Comparison of ENCODE assay signal across 16 cellular contexts in the genomic region with DNA sequence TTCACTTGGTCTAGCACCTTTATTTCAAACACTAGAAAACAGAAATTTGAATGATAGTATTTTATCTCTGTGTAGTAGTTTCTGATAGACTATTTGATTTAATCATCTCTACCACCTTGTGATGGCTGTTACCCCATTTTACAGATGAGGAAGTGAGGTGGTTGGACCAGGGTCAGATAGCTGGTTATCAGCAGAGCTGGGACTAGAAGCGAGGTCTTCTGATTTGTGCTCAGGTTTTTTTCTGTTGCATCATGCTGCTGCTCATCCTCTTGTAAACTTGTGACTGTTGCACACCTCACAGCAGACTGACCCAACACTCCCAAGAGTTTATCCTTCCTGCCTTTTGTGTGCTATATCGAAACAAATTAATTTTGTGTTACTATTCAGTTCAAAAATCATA. TPM values are rescaled to one million over a fixed set of nuclear protein-coding genes. Genes with fewer than 3 reads are reported as not detected.
DNase-seq lines count a peak whose midpoint lies in the region; ATAC-seq, FAIRE-seq and TF ChIP-seq lines count a peak whose summit lies in the region.
"Had no signal": no experiment of that assay in that cellular context is flagged by ENCODE, and none has a peak within 500 bp of the region (broad histone marks: within the 10 kb centered on the region; RNA-seq: fewer than 3 reads in every experiment).

No MANE protein-coding gene starts in this region.

- H3K4me2 ChIP-seq in Karpas-422 (ENCODE audit: low read depth, low read length, poor library complexity, severe bottlenecking) (no peak overlapping the region), K562 (ENCODE audit: insufficient read depth, low read length) (no peak overlapping the region), keratinocyte (ENCODE audit: control insufficient read depth, extremely low read depth, insufficient read depth, low read depth, low read length) (no peak overlapping the region)
- H3K4me2 ChIP-seq: BLaER1 had no signal

- no peak overlapping the region for H3K4me3 Mint-ChIP-seq in activated T-cell treated with anti-CD3 and anti-CD28 coated beads, Interleukin-2, amount 50 U/mL, for 24 hours
- no peak overlapping the region for H3K4me3 Mint-ChIP-seq in activated T-cell treated with anti-CD3 and anti-CD28 coated beads, Interleukin-2, amount 50 U/mL, for 72 hours
- H3K4me3 Mint-ChIP-seq: CD8-positive, alpha-beta memory T cell had no signal

- dilution Hi-C loops in keratinocyte (cut with MboI; ENCODE audit: extremely low pct_ligation_motif_present, low sequenced_read_pairs), result no loop called here

- H4K20me1 ChIP-seq in Karpas-422 (ENCODE audit: insufficient read depth, low read depth, low read length), result no peaks in the 10 kb centered on the region
- no peaks in the 10 kb centered on the region for H4K20me1 ChIP-seq in K562 (replicated peaks; ENCODE audit: control insufficient read depth, insufficient read depth, low read length)
- H4K20me1 ChIP-seq in keratinocyte (ENCODE audit: control insufficient read depth, extremely low read depth, insufficient read depth, low read length), result no peaks in the 10 kb centered on the region

- peak overlapping the region; percentile 7 for H3K27ac Mint-ChIP-seq in activated T-cell treated with anti-CD3 and anti-CD28 coated beads, Interleukin-2, amount 50 U/mL, for 24 hours
- H3K27ac Mint-ChIP-seq in activated T-cell treated with anti-CD3 and anti-CD28 coated beads, Interleukin-2, amount 50 U/mL, for 72 hours, result no peak overlapping the region

- H3K9me3 Mint-ChIP-seq in activated T-cell treated with anti-CD3 and anti-CD28 coated beads, Interleukin-2, amount 50 U/mL, for 24 hours, result no peaks in the 10 kb centered on the region
- H3K9me3 Mint-ChIP-seq in activated T-cell treated with anti-CD3 and anti-CD28 coated beads, Interleukin-2, amount 50 U/mL, for 72 hours, result no peaks in the 10 kb centered on the region
- H3K9me3 Mint-ChIP-seq: CD8-positive, alpha-beta memory T cell had no signal

- H3K36me3 Mint-ChIP-seq in activated T-cell treated with anti-CD3 and anti-CD28 coated beads, Interleukin-2, amount 50 U/mL, for 24 hours (ENCODE audit: low read depth), result peaks cover 59% of the 10 kb centered on the region
- peaks cover 2 to 7% of the 10 kb centered on the region in 2 donors for H3K36me3 Mint-ChIP-seq in activated T-cell treated with anti-CD3 and anti-CD28 coated beads, Interleukin-2, amount 50 U/mL, for 72 hours (ENCODE audit: insufficient read depth in 2 of 2)

- TF ChIP-seq POLR2A in K562 (conservative IDR thresholded peaks at IDR 0.05) (no peak), Peyer's patch (IDR thresholded peaks at IDR 0.05) (no peak)

- FAIRE-seq in K562 (lab: Jason Lieb, UNC) (no peak), keratinocyte (lab: Jason Lieb, UNC) (peak; percentile 51)
- FAIRE-seq: GM18507, H54 had no signal

- H3K9ac ChIP-seq in Karpas-422 (ENCODE audit: low read length), result no peak overlapping the region
- H3K9ac ChIP-seq in K562 (ENCODE audit: insufficient read depth in 1 of 2, low read depth in 2 of 2, low read length in 2 of 2), result no peak overlapping the region
- H3K9ac ChIP-seq in keratinocyte (ENCODE audit: control insufficient read depth, extremely low read depth, insufficient read depth, low read length), result no peak overlapping the region
- H3K9ac ChIP-seq: BLaER1 had no signal

- no TSS peak for BruUV-seq in K562 (replicated peaks; lab: Mats Ljungman, UMichigan)

- POLR2A ChIA-PET in K562 (lab: Yijun Ruan, JAX), result interaction anchor here (0.9 kb wide), 1 partner anchor 10 kb away, joined by 3 read pairs; a partner anchor contains a TSS

- no peak overlapping the region for H3K4me3 ChIP-seq in Karpas-422 (ENCODE audit: low read length)
- H3K4me3 ChIP-seq in K562, result no peak overlapping the region
- no peak overlapping the region for H3K4me3 ChIP-seq in keratinocyte (ENCODE audit: control insufficient read depth in 2 of 3, extremely low read depth in 1 of 3, insufficient read depth in 2 of 3, low read depth in 1 of 3, low read length in 3 of 3)
- no peak overlapping the region for H3K4me3 ChIP-seq in Peyer's patch
- H3K4me3 ChIP-seq: BLaER1 had no signal

- intact Hi-C loops in K562 (cut with micrococcal nuclease), result no loop called here

- no peak overlapping the region for H2AFZ ChIP-seq in Karpas-422 (ENCODE audit: low read length)
- H2AFZ ChIP-seq in K562 (ENCODE audit: low read depth, low read length), result no peak overlapping the region
- H2AFZ ChIP-seq in keratinocyte (ENCODE audit: control insufficient read depth, low read length), result no peak overlapping the region

- H3K79me2 ChIP-seq in Karpas-422 (ENCODE audit: low read length) (peaks cover 61% of the 10 kb centered on the region), K562 (ENCODE audit: control insufficient read depth, insufficient read depth, low read length) (no peaks in the 10 kb centered on the region), keratinocyte (ENCODE audit: control insufficient read depth, insufficient read depth, low read length) (peaks cover 61% of the 10 kb centered on the region)

- TF ChIP-seq CTCF in K562 (IDR thresholded peaks at IDR 0.05 in 2 of 3, conservative IDR thresholded peaks at IDR 0.05 in 1 of 3; ENCODE audit: insufficient read depth in 2 of 3, low read depth in 1 of 3, low read length in 3 of 3) (no peak), keratinocyte (optimal IDR thresholded peaks at IDR 0.05 in 1 of 3, IDR thresholded peaks at IDR 0.05 in 1 of 3, conservative IDR thresholded peaks at IDR 0.05 in 1 of 3; ENCODE audit: extremely low read depth in 1 of 3, insufficient read depth in 2 of 3, low read length in 3 of 3) (no peak), Peyer's patch (IDR thresholded peaks at IDR 0.05) (no peak)

- TF ChIP-seq RAD21 in K562 (CRISPR knock-in tag; conservative IDR thresholded peaks at IDR 0.05 in 1 of 2, IDR thresholded peaks at IDR 0.05 in 1 of 2), result peak in 1 of 2 experiments; percentile 20; a peak in 1 of 4 replicates

- H3K27ac ChIP-seq in Karpas-422 (ENCODE audit: low read length) (no peak overlapping the region), K562 (ENCODE audit: extremely low read depth, low read depth, low read length) (no peak overlapping the region), keratinocyte (ENCODE audit: control insufficient read depth, insufficient read depth, low read length) (no peak overlapping the region), Peyer's patch (no peak overlapping the region)
- H3K27ac ChIP-seq: BLaER1 had no signal

- H3K4me1 ChIP-seq in Karpas-422 (ENCODE audit: low read length) (peaks cover 8% of the 10 kb centered on the region), K562 (replicated peaks in 1 of 2; ENCODE audit: control insufficient read depth in 2 of 2, insufficient read depth in 2 of 2, low read length in 2 of 2) (peaks cover 0 to 6% of the 10 kb centered on the region in 2 experiments; a peak in 2 of 5 replicates), keratinocyte (ENCODE audit: control insufficient read depth, extremely low read depth, insufficient read depth, low read length) (peaks cover 17% of the 10 kb centered on the region), Peyer's patch (no peaks in the 10 kb centered on the region)
- H3K4me1 ChIP-seq: BLaER1 had no signal

- H3K9me3 ChIP-seq in Karpas-422 (ENCODE audit: low read length), result no peaks in the 10 kb centered on the region
- no peaks in the 10 kb centered on the region for H3K9me3 ChIP-seq in K562 (replicated peaks; ENCODE audit: control insufficient read depth, insufficient read depth, low read depth, low read length)
- no peaks in the 10 kb centered on the region for H3K9me3 ChIP-seq in keratinocyte (ENCODE audit: control insufficient read depth, low read depth, low read length)
- no peaks in the 10 kb centered on the region for H3K9me3 ChIP-seq in Peyer's patch
- H3K9me3 ChIP-seq: BLaER1 had no signal

- CTCF ChIA-PET in K562 (lab: Yijun Ruan, JAX; ENCODE audit: low intra/inter-chr PET ratio), result no interaction called here

- no peaks in the 10 kb centered on the region for H3K9me1 ChIP-seq in K562 (ENCODE audit: control insufficient read depth, insufficient read depth, low read length)
- peaks cover 3% of the 10 kb centered on the region for H3K9me1 ChIP-seq in keratinocyte (ENCODE audit: control insufficient read depth, extremely low read depth, insufficient read depth, low read length)

- in situ Hi-C loops in K562 (cut with MboI), result no loop called here

- TF ChIP-seq EP300 in K562 (IDR thresholded peaks at IDR 0.05; ENCODE audit: low read length), result peak; percentile 77

- H3K36me3 ChIP-seq in Karpas-422 (ENCODE audit: insufficient read depth, low read length), result peaks cover 24% of the 10 kb centered on the region; the same call in 1 of the 2 replicates
- peaks cover 39% of the 10 kb centered on the region; the same call in 2 of the 3 replicates for H3K36me3 ChIP-seq in K562 (ENCODE audit: control insufficient read depth, insufficient read depth, low read length)
- H3K36me3 ChIP-seq in keratinocyte (ENCODE audit: control insufficient read depth in 2 of 2, extremely low read depth in 1 of 2, insufficient read depth in 2 of 2, low read length in 2 of 2), result peaks cover 13 to 47% of the 10 kb centered on the region in 2 experiments
- H3K36me3 ChIP-seq in Peyer's patch, result peaks cover 0 to 31% (median 0%) of the 10 kb centered on the region in 3 donors

- no peak for ATAC-seq in activated T-cell treated with anti-CD3 and anti-CD28 coated beads, Interleukin-2, amount 50 U/mL, for 72 hours (replicated peaks in 1 of 2)
- peak; percentile 79 for ATAC-seq in K562
- ATAC-seq: HCT116 had no signal

- H3K9me2 ChIP-seq in Karpas-422 (replicated peaks; ENCODE audit: insufficient read depth, low read length), result no peaks in the 10 kb centered on the region

- H3K27me3 ChIP-seq in Karpas-422 (ENCODE audit: low read length) (no peaks in the 10 kb centered on the region), K562 (ENCODE audit: control insufficient read depth in 2 of 2, insufficient read depth in 2 of 2, low read length in 2 of 2) (no peaks in the 10 kb centered on the region), keratinocyte (ENCODE audit: control insufficient read depth, extremely low read depth, insufficient read depth, low read length) (no peaks in the 10 kb centered on the region), Peyer's patch (no peaks in the 10 kb centered on the region)
- H3K27me3 ChIP-seq: BLaER1 had no signal

- no peak for DNase-seq in activated T-cell treated with anti-CD3 and anti-CD28 coated beads, Interleukin-2, amount 50 U/mL, for 24 hours
- no peak for DNase-seq in activated T-cell treated with anti-CD3 and anti-CD28 coated beads, Interleukin-2, amount 50 U/mL, for 72 hours
- DNase-seq in Karpas-422 (peak; percentile 35), K562 (ENCODE audit: extremely low read depth in 1 of 4, low spot score in 3 of 4) (peak in 1 of 4 experiments; percentile 39), keratinocyte (ENCODE audit: low read depth, low spot score) (no peak), Peyer's patch (no peak), SKM-1 treated with dmso at 0.1 percent for 144 hours (lab: John Stamatoyannopoulos, UW; ENCODE audit: unreplicated experiment) (no peak)
- DNase-seq: 8988T; AML-193; CD8-positive, alpha-beta memory T cell had no signal

- no peaks in the 10 kb centered on the region for H3K27me3 Mint-ChIP-seq in activated T-cell treated with anti-CD3 and anti-CD28 coated beads, Interleukin-2, amount 50 U/mL, for 24 hours
- H3K27me3 Mint-ChIP-seq in activated T-cell treated with anti-CD3 and anti-CD28 coated beads, Interleukin-2, amount 50 U/mL, for 72 hours (ENCODE audit: low read depth), result no peaks in the 10 kb centered on the region
- H3K27me3 Mint-ChIP-seq: CD8-positive, alpha-beta memory T cell had no signal

- peaks cover 26% of the 10 kb centered on the region for H3K4me1 Mint-ChIP-seq in activated T-cell treated with anti-CD3 and anti-CD28 coated beads, Interleukin-2, amount 50 U/mL, for 24 hours (ENCODE audit: low read depth)
- H3K4me1 Mint-ChIP-seq in activated T-cell treated with anti-CD3 and anti-CD28 coated beads, Interleukin-2, amount 50 U/mL, for 72 hours (ENCODE audit: low read depth), result peaks cover 27% of the 10 kb centered on the region

- 36% methylated on average over 2 of the region's 2 CpGs for WGBS in K562 (ENCODE audit: insufficient coverage, low coverage, missing lambda C conversion rate)

RNA-seq across cellular contexts. Expression of a gene that starts 10.1 kb away (rescaled TPM):
- not detected for total RNA-seq in activated T-cell treated with anti-CD3 and anti-CD28 coated beads, Interleukin-2, amount 50 U/mL, for 72 hours
- total RNA-seq in Karpas-422 (2014; rRNA removed; shearing (Covaris generic); ENCODE audit: low replicate concordance), result not detected in 2 replicates
- not detected in 2 replicates for total RNA-seq in K562 (2011; cell fraction: chromatin; rRNA removed; ENCODE audit: low replicate concordance)
- total RNA-seq in K562 (2011; cell fraction: nucleolus; rRNA removed), result not detected in 2 replicates
- total RNA-seq in K562 (2011; cell fraction: nucleoplasm; rRNA removed), result not detected in 2 replicates
- not detected in 2 replicates for total RNA-seq in K562 (2014; rRNA removed)
- not detected in 2 replicates for total RNA-seq in K562 (2014; rRNA removed; fragmentation: Illumina TruSeq; extraction: Trizol)
- not detected in 2 replicates for total RNA-seq in K562 (2015; rRNA removed; fragmentation: Illumina TruSeq; extraction: Trizol)
- total RNA-seq in K562 (2021), result not detected in 2 replicates
- not detected in 2 replicates for polyA plus RNA-seq in K562 (2011; rRNA removed)
- not detected in 2 replicates for polyA plus RNA-seq in K562 (2011; cell fraction: cytosol; rRNA removed)
- polyA plus RNA-seq in K562 (2011; cell fraction: nucleus; rRNA removed), result not detected in 2 replicates
- not detected in 2 replicates for polyA plus RNA-seq in K562 (2012)
- not detected in 2 replicates for polyA plus RNA-seq in K562 (2014; fragmentation: Illumina TruSeq; extraction: Trizol)
- not detected for polyA plus RNA-seq in K562 (2014; fragmentation: Nextera tagmentation; extraction: Ambion mirVana)
- polyA plus RNA-seq in K562 (2014; rRNA removed), result not detected in 2 replicates
- polyA minus RNA-seq in K562 (2011; rRNA and poly(A)+ RNA removed), result not detected in 2 replicates
- not detected in 2 replicates for polyA minus RNA-seq in K562 (2011; cell fraction: cytosol; rRNA and poly(A)+ RNA removed)
- not detected in 2 replicates for polyA minus RNA-seq in K562 (2011; cell fraction: nucleus; rRNA and poly(A)+ RNA removed)
- 0.18 to 0.67 TPM (median 0.59 TPM) in 3 replicates for polyA plus RNA-seq in keratinocyte
- not detected for polyA plus RNA-seq in keratinocyte (2011; ENCODE audit: low read depth)
- 0.12 and 0.27 TPM in 2 replicates for polyA plus RNA-seq in keratinocyte (2011; cell fraction: cytosol; rRNA removed)
- 0.36 and 0.48 TPM in 2 replicates for polyA plus RNA-seq in keratinocyte (2011; cell fraction: nucleus; rRNA removed)
- polyA plus RNA-seq in keratinocyte (2012; ENCODE audit: low replicate concordance), result 0.58 TPM in 1 of 2 replicates, not detected in the other
- polyA minus RNA-seq in keratinocyte, result 0.23 to 0.29 TPM in 2 of 3 replicates, not detected in the other
- polyA minus RNA-seq in keratinocyte (2011; cell fraction: cytosol; rRNA and poly(A)+ RNA removed), result not detected
- polyA minus RNA-seq in keratinocyte (2011; cell fraction: nucleus; rRNA and poly(A)+ RNA removed), result not detected in 2 replicates
- total RNA-seq in Peyer's patch, result not detected
- total RNA-seq: CD8-positive, alpha-beta memory T cell; Daoy; HT-29 had no signal
- polyA plus RNA-seq: CD8-positive, alpha-beta memory T cell had no signal

RNA-seq across cellular contexts. Expression of a gene that starts 10.1 kb away (rescaled TPM):
- total RNA-seq in activated T-cell treated with anti-CD3 and anti-CD28 coated beads, Interleukin-2, amount 50 U/mL, for 72 hours, result 10 to 100 TPM in 1 of 2 donors, 1 to 10 TPM in 1; 9.8 to 10.7 TPM
- total RNA-seq in Karpas-422 (2014; rRNA removed; shearing (Covaris generic); ENCODE audit: low replicate concordance), result 23.7 and 43.9 TPM in 2 replicates
- 33.6 and 49.3 TPM in 2 replicates for total RNA-seq in K562 (2011; cell fraction: chromatin; rRNA removed; ENCODE audit: low replicate concordance)
- total RNA-seq in K562 (2011; cell fraction: nucleolus; rRNA removed), result 27.2 and 29.5 TPM in 2 replicates
- total RNA-seq in K562 (2011; cell fraction: nucleoplasm; rRNA removed), result 38.5 and 44.9 TPM in 2 replicates
- total RNA-seq in K562 (2014; rRNA removed) (11.8 and 12.5 TPM in 2 replicates), K562 (2014; rRNA removed; fragmentation: Illumina TruSeq; extraction: Trizol) (8.0 and 8.4 TPM in 2 replicates), K562 (2015; rRNA removed; fragmentation: Illumina TruSeq; extraction: Trizol) (9.6 and 10.5 TPM in 2 replicates), K562 (2021) (11.7 and 12.3 TPM in 2 replicates), Peyer's patch (10 to 100 TPM; 16.5 to 30.4 (median 23.9) TPM)
- polyA plus RNA-seq in K562 (2011; rRNA removed) (10.8 and 11.1 TPM in 2 replicates), K562 (2014; fragmentation: Illumina TruSeq; extraction: Trizol) (7.4 and 8.2 TPM in 2 replicates), K562 (2014; fragmentation: Nextera tagmentation; extraction: Ambion mirVana) (1 to 10 TPM; 1.5 TPM), K562 (2014; rRNA removed) (9.6 and 14.3 TPM in 2 replicates), keratinocyte (18.6 to 27.2 TPM (median 20.6 TPM) in 3 replicates)
- polyA plus RNA-seq in K562 (2011; cell fraction: cytosol; rRNA removed), result 10.2 and 14.6 TPM in 2 replicates
- 30.6 and 41.5 TPM in 2 replicates for polyA plus RNA-seq in K562 (2011; cell fraction: nucleus; rRNA removed)
- polyA plus RNA-seq in K562 (2012), result 6.1 and 11.9 TPM in 2 replicates
- polyA minus RNA-seq in K562 (2011; rRNA and poly(A)+ RNA removed), result 16.2 and 19.8 TPM in 2 replicates
- 5.9 and 10.0 TPM in 2 replicates for polyA minus RNA-seq in K562 (2011; cell fraction: cytosol; rRNA and poly(A)+ RNA removed)
- 28.9 and 37.2 TPM in 2 replicates for polyA minus RNA-seq in K562 (2011; cell fraction: nucleus; rRNA and poly(A)+ RNA removed)
- polyA plus RNA-seq in keratinocyte (2011; ENCODE audit: low read depth), result 5.8 TPM
- 11.0 and 13.2 TPM in 2 replicates for polyA plus RNA-seq in keratinocyte (2011; cell fraction: cytosol; rRNA removed)
- 36.8 and 38.9 TPM in 2 replicates for polyA plus RNA-seq in keratinocyte (2011; cell fraction: nucleus; rRNA removed)
- polyA plus RNA-seq in keratinocyte (2012; ENCODE audit: low replicate concordance), result 7.6 and 16.1 TPM in 2 replicates
- 39.5 to 50.3 TPM (median 49.5 TPM) in 3 replicates for polyA minus RNA-seq in keratinocyte
- 30.9 TPM for polyA minus RNA-seq in keratinocyte (2011; cell fraction: cytosol; rRNA and poly(A)+ RNA removed)
- polyA minus RNA-seq in keratinocyte (2011; cell fraction: nucleus; rRNA and poly(A)+ RNA removed), result 39.6 and 47.2 TPM in 2 replicates
